8 cellular contexts compared by ENCODE assay signal in the genomic region with DNA sequence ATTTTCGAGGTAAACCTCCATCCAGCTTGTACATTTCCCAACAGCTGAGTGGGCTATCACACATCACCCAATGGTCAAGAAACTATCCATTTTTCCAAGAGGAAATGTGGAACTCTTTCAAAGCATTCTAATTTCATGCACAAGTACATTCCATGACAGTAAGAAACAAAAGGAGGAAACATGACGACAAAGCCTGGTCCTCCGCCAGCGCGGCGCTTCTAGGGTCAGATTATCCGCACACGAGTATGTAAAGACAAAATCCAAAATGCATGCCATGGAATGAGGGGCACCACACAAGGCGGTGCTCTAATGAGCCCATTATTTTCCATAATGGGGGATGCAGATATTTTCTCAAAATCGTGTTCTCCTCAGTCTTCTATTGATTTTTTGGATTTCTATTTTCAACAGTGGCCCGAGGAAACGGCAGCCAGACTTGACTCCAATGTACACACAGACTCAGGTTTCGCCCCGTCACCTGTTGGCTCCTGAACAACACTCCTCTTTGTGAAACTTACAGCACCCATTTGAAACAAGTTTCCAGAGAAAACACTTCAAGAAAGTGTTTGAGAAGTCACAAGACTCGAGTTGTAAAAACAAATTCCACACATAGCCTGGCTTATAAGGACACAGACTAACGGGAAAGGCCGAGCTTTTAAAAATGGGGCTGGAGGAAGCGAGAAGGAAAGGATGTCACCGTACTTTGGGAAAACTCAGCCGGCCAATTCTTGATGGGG.
DNase-seq lines count a peak whose midpoint lies in the region; ATAC-seq and TF ChIP-seq lines count a peak whose summit lies in the region.

No MANE protein-coding gene starts in this region.

- no peaks in the 10 kb centered on the region; the same call in 1 of the 2 replicates for H3F3A ChIP-seq in PC-9 (ENCODE audit: insufficient read depth, low read depth)

- POLR2A ChIA-PET in PC-9 (lab: Charles Lee; ENCODE audit: unreplicated experiment) = no interaction called here

- CTCF ChIA-PET in PC-9 (lab: Charles Lee) = interaction anchor here (0.6 to 2.0 kb wide), 2 partner anchors 88 to 797 kb away, joined by 4 to 6 read pairs; no protein-coding TSS in a partner anchor

- no peaks in the 10 kb centered on the region for H4K20me1 ChIP-seq in PC-9 (ENCODE audit: insufficient read depth)

- H3K9me2 ChIP-seq in PC-9 (ENCODE audit: insufficient read depth) = no peaks in the 10 kb centered on the region

- no peak overlapping the region for H3K27ac ChIP-seq in PC-9
- peak overlapping the region; percentile 23 to 53 for H3K27ac ChIP-seq in esophagus (ENCODE audit: low read depth in 2 of 2, low read length in 1 of 2)

- H3K4me1 ChIP-seq in PC-9 (replicated peaks; ENCODE audit: insufficient read depth) = peaks cover 8% of the 10 kb centered on the region; the same call in 1 of the 2 replicates
- H3K4me1 ChIP-seq in esophagus (ENCODE audit: control insufficient read depth in 2 of 2, insufficient read depth in 2 of 2, low read length in 1 of 2) = no peaks in the 10 kb centered on the region
- H3K4me1 ChIP-seq in neuron (ENCODE audit: insufficient read depth, low read length) = peaks cover 22% of the 10 kb centered on the region

- no peaks in the 10 kb centered on the region for H3K27me3 ChIP-seq in PC-9 (ENCODE audit: insufficient read depth, low read depth)
- H3K27me3 ChIP-seq in esophagus (ENCODE audit: control insufficient read depth in 1 of 2, insufficient read depth in 2 of 2, low read length in 2 of 2) = no peaks in the 10 kb centered on the region
- H3K27me3 ChIP-seq in neuron (ENCODE audit: insufficient read depth, low read length) = no peaks in the 10 kb centered on the region

- peaks cover 31% of the 10 kb centered on the region for H3K79me2 ChIP-seq in PC-9 (ENCODE audit: low read depth)

- DNase-seq in PC-9 = no peak
- DNase-seq in NK-92 (lab: John Stamatoyannopoulos, UW; ENCODE audit: unreplicated experiment) = no peak

- ATAC-seq in GM18907 (IDR thresholded peaks at IDR 0.05; ENCODE audit: unreplicated experiment) (peak; percentile 0), GM18868 (IDR thresholded peaks at IDR 0.05; ENCODE audit: unreplicated experiment) (no peak), GM19397 (IDR thresholded peaks at IDR 0.05; ENCODE audit: unreplicated experiment) (no peak), GM19467 (IDR thresholded peaks at IDR 0.05; ENCODE audit: unreplicated experiment) (no peak)

- WGBS in esophagus, 2 donors = 26 to 28% methylated on average over 20 of the region's 20 CpGs

- H3K36me3 ChIP-seq in PC-9 (ENCODE audit: low read depth) = no peaks in the 10 kb centered on the region
- H3K36me3 ChIP-seq in esophagus (ENCODE audit: control insufficient read depth in 2 of 2, insufficient read depth in 2 of 2, low read length in 1 of 2) = no peaks in the 10 kb centered on the region
- no peaks in the 10 kb centered on the region for H3K36me3 ChIP-seq in neuron (ENCODE audit: insufficient read depth, low read length)

- TF ChIP-seq CTCF in PC-9 (conservative IDR thresholded peaks at IDR 0.05) = no peak

- peak overlapping the region; percentile 76 for H3K4me2 ChIP-seq in PC-9

- intact Hi-C loops in PC-9 (cut with micrococcal nuclease; ENCODE audit: unreplicated experiment) = loop anchor here (1.0 to 5.0 kb wide), 3 partner anchors 275 to 855 kb away; no protein-coding TSS in a partner anchor

- TSS peak; percentile 50 for BruUV-seq in PC-9 (replicated peaks; lab: Mats Ljungman, UMichigan)

- H2AFZ ChIP-seq in PC-9 (peak overlapping the region; percentile 95; the same call in 1 of the 2 replicates), neuron (ENCODE audit: low read depth, low read length) (peak overlapping the region; percentile 97)

- no peaks in the 10 kb centered on the region for H3K9me3 ChIP-seq in PC-9 (ENCODE audit: insufficient read depth, low read depth)
- no peaks in the 10 kb centered on the region for H3K9me3 ChIP-seq in esophagus (ENCODE audit: control insufficient read depth in 2 of 2, insufficient read depth in 1 of 2, low read depth in 1 of 2, low read length in 1 of 2)
- no peaks in the 10 kb centered on the region for H3K9me3 ChIP-seq in neuron (ENCODE audit: low read length)

- H3K4me3 ChIP-seq in PC-9 (peak overlapping the region; percentile 92), esophagus (ENCODE audit: low read depth in 1 of 2, low read length in 2 of 2) (peak overlapping the region; percentile 58 to 69), neuron (ENCODE audit: low read length) (peak overlapping the region; percentile 62)
